In the genomic region with DNA sequence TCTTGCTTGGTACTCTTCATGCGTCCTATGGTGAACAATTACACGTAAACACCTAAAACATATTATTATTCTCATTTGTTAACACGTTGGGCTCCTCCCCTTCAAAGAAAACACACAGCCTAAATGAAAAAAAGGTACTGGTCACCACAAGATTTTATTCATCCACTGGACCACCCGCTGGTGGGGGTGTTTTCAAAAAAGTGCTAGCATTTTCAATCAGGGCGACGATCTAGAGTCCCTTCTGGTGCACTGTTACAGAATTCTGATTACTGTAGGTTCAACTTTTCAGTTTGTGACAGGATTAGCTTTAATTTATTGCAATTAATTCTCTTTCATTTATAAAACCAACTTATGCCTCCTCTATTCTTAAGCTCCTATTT, we compare ENCODE assay signal across 8 cellular contexts. TPM values are rescaled to one million over a fixed set of nuclear protein-coding genes. Genes with fewer than 3 reads are reported as not detected.
DNase-seq lines count a peak whose midpoint lies in the region; ATAC-seq and TF ChIP-seq lines count a peak whose summit lies in the region.

No MANE protein-coding gene starts in this region.

- peak overlapping the region; percentile 97 for H3K4me3 Mint-ChIP-seq in activated T-helper 1 cell treated with anti-CD3 and anti-CD28 coated beads, Interleukin-12 subunit alpha, Interleukin-12 subunit beta, Interleukin-2, Interleukin-4 antibody, amounts not matched to agents 30 ng/mL and 10 ng/mL and 1 ng/mL, durations not matched to agents 14 hours and 24 hours and 36 hours

- intact Hi-C loops in left ventricle myocardium superior (cut with micrococcal nuclease) (no loop called here), spleen (cut with DNase I; ENCODE audit: low total_unique reads) (no loop called here)
- intact Hi-C loops in activated T-helper 1 cell treated with anti-CD3 and anti-CD28 coated beads, Interleukin-12 subunit alpha, Interleukin-12 subunit beta, Interleukin-2, Interleukin-4 antibody, amounts not matched to agents 30 ng/mL and 10 ng/mL and 1 ng/mL, durations not matched to agents 14 hours and 24 hours and 36 hours (cut with micrococcal nuclease) = loop anchor here (1.0 to 10.0 kb wide), 11 partner anchors 61 to 968 kb away; a partner anchor contains a TSS

- H3K36me3 Mint-ChIP-seq in activated T-helper 1 cell treated with anti-CD3 and anti-CD28 coated beads, Interleukin-12 subunit alpha, Interleukin-12 subunit beta, Interleukin-2, Interleukin-4 antibody, amounts not matched to agents 30 ng/mL and 10 ng/mL and 1 ng/mL, durations not matched to agents 14 hours and 24 hours and 36 hours (ENCODE audit: low read depth) = peaks cover 34% of the 10 kb centered on the region

- no peak for ATAC-seq in left ventricle myocardium superior
- ATAC-seq in HG03439 (IDR thresholded peaks at IDR 0.05; ENCODE audit: unreplicated experiment) = peak; percentile 21

- no peaks in the 10 kb centered on the region for H3K9me3 Mint-ChIP-seq in activated T-helper 1 cell treated with anti-CD3 and anti-CD28 coated beads, Interleukin-12 subunit alpha, Interleukin-12 subunit beta, Interleukin-2, Interleukin-4 antibody, amounts not matched to agents 30 ng/mL and 10 ng/mL and 1 ng/mL, durations not matched to agents 14 hours and 24 hours and 36 hours

- peak overlapping the region; percentile 74 for H3K4me3 ChIP-seq in cardiac muscle cell
- H3K4me3 ChIP-seq in iPS-18a (ENCODE audit: low read length) = peak overlapping the region; percentile 99
- peak overlapping the region; percentile 58 to 93 (median 84) for H3K4me3 ChIP-seq in spleen

- H3K9me3 ChIP-seq in cardiac muscle cell (ENCODE audit: low read depth) (no peaks in the 10 kb centered on the region), iPS-18a (ENCODE audit: control insufficient read depth, low read depth, low read length) (no peaks in the 10 kb centered on the region), spleen (no peaks in the 10 kb centered on the region)

- H3K27me3 ChIP-seq in cardiac muscle cell (no peaks in the 10 kb centered on the region), iPS-18a (ENCODE audit: control insufficient read depth, insufficient read depth, low read length) (no peaks in the 10 kb centered on the region), spleen (replicated peaks in 1 of 7) (no peaks in the 10 kb centered on the region)

- peaks cover 36% of the 10 kb centered on the region for H3K4me1 Mint-ChIP-seq in activated T-helper 1 cell treated with anti-CD3 and anti-CD28 coated beads, Interleukin-12 subunit alpha, Interleukin-12 subunit beta, Interleukin-2, Interleukin-4 antibody, amounts not matched to agents 30 ng/mL and 10 ng/mL and 1 ng/mL, durations not matched to agents 14 hours and 24 hours and 36 hours (ENCODE audit: low read depth)

- peak overlapping the region; percentile 100 for H3K9ac ChIP-seq in iPS-18a (ENCODE audit: low read length)

- H3K27me3 Mint-ChIP-seq in activated T-helper 1 cell treated with anti-CD3 and anti-CD28 coated beads, Interleukin-12 subunit alpha, Interleukin-12 subunit beta, Interleukin-2, Interleukin-4 antibody, amounts not matched to agents 30 ng/mL and 10 ng/mL and 1 ng/mL, durations not matched to agents 14 hours and 24 hours and 36 hours (ENCODE audit: insufficient read depth) = peaks cover 10% of the 10 kb centered on the region

- H3K4me1 ChIP-seq in cardiac muscle cell (ENCODE audit: low read depth) (peaks cover 4% of the 10 kb centered on the region), iPS-18a (ENCODE audit: control insufficient read depth, low read depth, low read length) (no peaks in the 10 kb centered on the region), spleen (peaks cover 12 to 43% (median 26%) of the 10 kb centered on the region in 6 donors)

- peak overlapping the region; percentile 99 for H3K27ac Mint-ChIP-seq in activated T-helper 1 cell treated with anti-CD3 and anti-CD28 coated beads, Interleukin-12 subunit alpha, Interleukin-12 subunit beta, Interleukin-2, Interleukin-4 antibody, amounts not matched to agents 30 ng/mL and 10 ng/mL and 1 ng/mL, durations not matched to agents 14 hours and 24 hours and 36 hours

- H3K27ac ChIP-seq in cardiac muscle cell (peak overlapping the region; percentile 81), iPS-18a (ENCODE audit: low read length) (peak overlapping the region; percentile 96), spleen (peak overlapping the region; percentile 71 to 92 (median 90))

- WGBS in spleen, 5 donors = 1 to 2% (median 1%) methylated on average over 6 of the region's 6 CpGs

- no peak for TF ChIP-seq CTCF in cardiac muscle cell (IDR thresholded peaks at IDR 0.05; ENCODE audit: low read depth, low read length)
- no peak for TF ChIP-seq CTCF in spleen (IDR thresholded peaks at IDR 0.05 in 8 of 11, conservative IDR thresholded peaks at IDR 0.05 in 3 of 11)

- peak in 1 of 2 donors; percentile 9 for DNase-seq in cardiac muscle cell (ENCODE audit: low read depth in 1 of 2, low spot score in 1 of 2)
- no peak for DNase-seq in left ventricle myocardium superior
- DNase-seq in activated T-helper 1 cell treated with anti-CD3 and anti-CD28 coated beads, Interleukin-12 subunit alpha, Interleukin-12 subunit beta, Interleukin-2, Interleukin-4 antibody, amounts not matched to agents 30 ng/mL and 10 ng/mL and 1 ng/mL, durations not matched to agents 14 hours and 24 hours and 36 hours (ENCODE audit: low spot score) = no peak
- no peak for DNase-seq in spleen
- DNase-seq in NCI-H1092 (lab: John Stamatoyannopoulos, UW) = no peak
- no peak for DNase-seq in medulla oblongata (ENCODE audit: extremely low spot score)

- no peak for TF ChIP-seq POLR2A in spleen (IDR thresholded peaks at IDR 0.05)

- H3K36me3 ChIP-seq in cardiac muscle cell (peaks cover 8% of the 10 kb centered on the region), iPS-18a (ENCODE audit: control insufficient read depth, low read depth, low read length) (peaks cover 24% of the 10 kb centered on the region), spleen (peaks cover 0 to 29% (median 22%) of the 10 kb centered on the region in 6 donors)

RNA-seq across cellular contexts. Expression of a gene that starts 0.5 kb away (rescaled TPM):
- total RNA-seq in cardiac muscle cell (10.8 and 14.2 TPM in 2 replicates), left ventricle myocardium superior (11.5 TPM), spleen (10 to 100 TPM; 12.6 to 24.7 (median 19.5) TPM)
- polyA plus RNA-seq in cardiac muscle cell (39.5 and 57.6 TPM in 2 replicates), spleen (10 to 100 TPM; 16.7 to 27.1 (median 22.7) TPM)
- total RNA-seq in activated T-helper 1 cell treated with anti-CD3 and anti-CD28 coated beads, Interleukin-12 subunit alpha, Interleukin-12 subunit beta, Interleukin-2, Interleukin-4 antibody, amounts not matched to agents 30 ng/mL and 10 ng/mL and 1 ng/mL, durations not matched to agents 14 hours and 24 hours and 36 hours = 79.4 and 85.1 TPM in 2 replicates
